Comparison of ENCODE assay signal across 24 cellular contexts in genomic region chr19:14410775-14411134, GRCh38. TPM values are rescaled to one million over a fixed set of nuclear protein-coding genes. Genes with fewer than 3 reads are reported as not detected.
DNase-seq lines count a peak whose midpoint lies in the region; ATAC-seq and TF ChIP-seq lines count a peak whose summit lies in the region.
"Had no signal": no experiment of that assay in that cellular context is flagged by ENCODE, and none has a peak within 500 bp of the region (broad histone marks: within the 10 kb centered on the region; RNA-seq: fewer than 3 reads in every experiment).

No MANE protein-coding gene starts in this region.

- intact Hi-C loops in lower leg skin (cut with DNase I; ENCODE audit: low total_unique reads), result no loop called here

- no peak for ATAC-seq in activated T-helper 17 cell treated with anti-CD3 and anti-CD28 coated beads, Interleukin-2, amount 50 U/mL, for 72 hours (replicated peaks)
- ATAC-seq in HG03432 (IDR thresholded peaks at IDR 0.05; ENCODE audit: unreplicated experiment), result no peak

- H3K36me3 ChIP-seq in Karpas-422 (ENCODE audit: insufficient read depth, low read length), result peaks cover 27% of the 10 kb centered on the region

- no peak overlapping the region for H3K4me3 Mint-ChIP-seq in T-helper 1 cell treated with Interleukin-12 subunit alpha and Interleukin-12 subunit beta and Interleukin-4 antibody, amounts not matched to agents 30 μg/mL and 1 μg/mL, for 36 hours
- H3K4me3 Mint-ChIP-seq in activated T-helper 17 cell treated with anti-CD3 and anti-CD28 coated beads, Interleukin-2, amount 50 U/mL, for 72 hours, result peak overlapping the region; percentile 45
- H3K4me3 Mint-ChIP-seq in neural crest cell, result no peak overlapping the region
- H3K4me3 Mint-ChIP-seq: dendritic cell treated with granulocyte-macrophage colony-stimulating factor and Interleukin-4, amounts not matched to agents 40 ng/mL and 50 ng/mL, for 4 days; nephron progenitor cell had no signal

- H3K9me3 Mint-ChIP-seq in T-helper 1 cell treated with Interleukin-12 subunit alpha and Interleukin-12 subunit beta and Interleukin-4 antibody, amounts not matched to agents 30 μg/mL and 1 μg/mL, for 36 hours, result no peaks in the 10 kb centered on the region
- H3K9me3 Mint-ChIP-seq in activated T-helper 17 cell treated with anti-CD3 and anti-CD28 coated beads, Interleukin-2, amount 50 U/mL, for 72 hours, result no peaks in the 10 kb centered on the region
- no peaks in the 10 kb centered on the region for H3K9me3 Mint-ChIP-seq in neural crest cell
- H3K9me3 Mint-ChIP-seq: dendritic cell treated with granulocyte-macrophage colony-stimulating factor and Interleukin-4, amounts not matched to agents 40 ng/mL and 50 ng/mL, for 4 days; nephron progenitor cell had no signal

- H3K27me3 Mint-ChIP-seq in T-helper 1 cell treated with Interleukin-12 subunit alpha and Interleukin-12 subunit beta and Interleukin-4 antibody, amounts not matched to agents 30 μg/mL and 1 μg/mL, for 36 hours (ENCODE audit: low read depth), result no peaks in the 10 kb centered on the region
- H3K27me3 Mint-ChIP-seq in activated T-helper 17 cell treated with anti-CD3 and anti-CD28 coated beads, Interleukin-2, amount 50 U/mL, for 72 hours, result no peaks in the 10 kb centered on the region
- no peaks in the 10 kb centered on the region for H3K27me3 Mint-ChIP-seq in neural crest cell (ENCODE audit: low read depth)
- H3K27me3 Mint-ChIP-seq: dendritic cell treated with granulocyte-macrophage colony-stimulating factor and Interleukin-4, amounts not matched to agents 40 ng/mL and 50 ng/mL, for 4 days had no signal

- H3K9me3 ChIP-seq in Karpas-422 (ENCODE audit: low read length), result no peaks in the 10 kb centered on the region
- H3K9me3 ChIP-seq: BE2C, tibial artery had no signal

- peaks cover 57% of the 10 kb centered on the region for H4K20me1 ChIP-seq in Karpas-422 (ENCODE audit: insufficient read depth, low read depth, low read length)

- H2AFZ ChIP-seq in Karpas-422 (ENCODE audit: low read length), result no peak overlapping the region

- H3K4me1 Mint-ChIP-seq in T-helper 1 cell treated with Interleukin-12 subunit alpha and Interleukin-12 subunit beta and Interleukin-4 antibody, amounts not matched to agents 30 μg/mL and 1 μg/mL, for 36 hours (ENCODE audit: low read depth), result peaks cover 34% of the 10 kb centered on the region
- peaks cover 36% of the 10 kb centered on the region for H3K4me1 Mint-ChIP-seq in activated T-helper 17 cell treated with anti-CD3 and anti-CD28 coated beads, Interleukin-2, amount 50 U/mL, for 72 hours
- H3K4me1 Mint-ChIP-seq in neural crest cell, result peaks cover 25% of the 10 kb centered on the region

- H3K36me3 Mint-ChIP-seq in T-helper 1 cell treated with Interleukin-12 subunit alpha and Interleukin-12 subunit beta and Interleukin-4 antibody, amounts not matched to agents 30 μg/mL and 1 μg/mL, for 36 hours (ENCODE audit: low read depth), result peaks cover 52% of the 10 kb centered on the region
- H3K36me3 Mint-ChIP-seq in activated T-helper 17 cell treated with anti-CD3 and anti-CD28 coated beads, Interleukin-2, amount 50 U/mL, for 72 hours (ENCODE audit: low read depth), result peaks cover 95% of the 10 kb centered on the region
- H3K36me3 Mint-ChIP-seq in neural crest cell (ENCODE audit: low read depth), result peaks cover 2% of the 10 kb centered on the region

- H3K79me2 ChIP-seq in Karpas-422 (ENCODE audit: low read length), result peaks cover 40% of the 10 kb centered on the region

- TF ChIP-seq CTCF in neural crest cell (conservative IDR thresholded peaks at IDR 0.05) (no peak), lower leg skin (IDR thresholded peaks at IDR 0.05) (no peak)

- H3K9me2 ChIP-seq in Karpas-422 (replicated peaks; ENCODE audit: insufficient read depth, low read length), result no peaks in the 10 kb centered on the region

- no peak for DNase-seq in T-helper 1 cell
- DNase-seq in Karpas-422, result no peak
- DNase-seq in neural crest cell (ENCODE audit: low read depth, low spot score), result no peak
- DNase-seq in lower leg skin (ENCODE audit: low spot score in 2 of 2), result no peak
- no peak for DNase-seq in NCI-H345 treated with DMSO at 0.1 percent for 48 hours (lab: John Stamatoyannopoulos, UW; ENCODE audit: unreplicated experiment)
- DNase-seq: BE2C; brain microvascular endothelial cell; DMS153; foreskin fibroblast; hypothalamus; IMR-90; kidney; NCI-H1694 treated with DMSO at 0.1 percent for 48 hours; NCI-H446; nephron progenitor cell; stimulated activated CD4-positive, alpha-beta T cell treated with anti-CD3 and anti-CD28 coated beads, Interleukin-12 subunit alpha, Interleukin-12 subunit beta, amount 100 ng/mL, for 4 hours; SW 1271; tibial artery had no signal

- no peaks in the 10 kb centered on the region for H3K27me3 ChIP-seq in Karpas-422 (ENCODE audit: low read length)
- H3K27me3 ChIP-seq: BE2C, brain microvascular endothelial cell, tibial artery had no signal

- H3K9ac ChIP-seq in Karpas-422 (ENCODE audit: low read length), result no peak overlapping the region

- H3K27ac Mint-ChIP-seq in T-helper 1 cell treated with Interleukin-12 subunit alpha and Interleukin-12 subunit beta and Interleukin-4 antibody, amounts not matched to agents 30 μg/mL and 1 μg/mL, for 36 hours, result peak overlapping the region; percentile 65
- peak overlapping the region; percentile 85 for H3K27ac Mint-ChIP-seq in activated T-helper 17 cell treated with anti-CD3 and anti-CD28 coated beads, Interleukin-2, amount 50 U/mL, for 72 hours
- H3K27ac Mint-ChIP-seq in neural crest cell (ENCODE audit: unreplicated experiment), result peak overlapping the region; percentile 57
- H3K27ac Mint-ChIP-seq: dendritic cell treated with granulocyte-macrophage colony-stimulating factor and Interleukin-4, amounts not matched to agents 40 ng/mL and 50 ng/mL, for 4 days; nephron progenitor cell had no signal

- no peak for TF ChIP-seq POLR2A in lower leg skin (IDR thresholded peaks at IDR 0.05)

- H3K4me3 ChIP-seq in Karpas-422 (ENCODE audit: low read length), result no peak overlapping the region
- no peak overlapping the region for H3K4me3 ChIP-seq in lower leg skin (ENCODE audit: low read depth, poor library complexity, severe bottlenecking)
- H3K4me3 ChIP-seq: tibial artery had no signal

- 0 out of 2 replicates have a peak overlapping the region, but pooled peaks have one; percentile 47 for H3K27ac ChIP-seq in Karpas-422 (ENCODE audit: low read length)
- H3K27ac ChIP-seq: 22Rv1, brain microvascular endothelial cell, tibial artery, VCaP had no signal

- H3K4me2 ChIP-seq in Karpas-422 (ENCODE audit: low read depth, low read length, poor library complexity, severe bottlenecking), result no peak overlapping the region

- H3K4me1 ChIP-seq in Karpas-422 (ENCODE audit: low read length), result peaks cover 56% of the 10 kb centered on the region

- WGBS in lower leg skin, 2 donors, result 95 to 98% methylated on average over 16 of the region's 16 CpGs

RNA-seq across cellular contexts. Expression of gene DDX39A, which starts 8.4 kb away (rescaled TPM):
- total RNA-seq in Karpas-422 (2014; rRNA removed; shearing (Covaris generic); ENCODE audit: low replicate concordance), result 92.4 and 151 TPM in 2 replicates
- 100 to 1,000 TPM; 132 to 260 TPM for total RNA-seq in activated T-helper 17 cell treated with anti-CD3 and anti-CD28 coated beads, Interleukin-2, amount 50 U/mL, for 72 hours
- total RNA-seq in neural crest cell, result 131 and 132 TPM in 2 replicates
- total RNA-seq in lower leg skin, result 100 to 1,000 TPM in 1 of 4 donors, 10 to 100 TPM in 3; 65.7 to 128 (median 76.4) TPM

RNA-seq across cellular contexts. Expression of gene PKN1, which starts 22.4 kb away (rescaled TPM):
- 66.3 and 186 TPM in 2 replicates for total RNA-seq in Karpas-422 (2014; rRNA removed; shearing (Covaris generic); ENCODE audit: low replicate concordance)
- total RNA-seq in activated T-helper 17 cell treated with anti-CD3 and anti-CD28 coated beads, Interleukin-2, amount 50 U/mL, for 72 hours, result 100 to 1,000 TPM; 121 to 171 TPM
- 118 and 126 TPM in 2 replicates for total RNA-seq in neural crest cell
- 10 to 100 TPM; 13.2 to 30.9 (median 16.4) TPM for total RNA-seq in lower leg skin

RNA-seq across cellular contexts. Expression of gene ADGRE5, which starts 29.5 kb away (rescaled TPM):
- not detected in 2 replicates for total RNA-seq in Karpas-422 (2014; rRNA removed; shearing (Covaris generic); ENCODE audit: low replicate concordance)
- total RNA-seq in activated T-helper 17 cell treated with anti-CD3 and anti-CD28 coated beads, Interleukin-2, amount 50 U/mL, for 72 hours, result 100 to 1,000 TPM; 184 to 261 TPM
- total RNA-seq in neural crest cell (0.91 and 1.4 TPM in 2 replicates), lower leg skin (10 to 100 TPM in 3 of 4 donors, 1 to 10 TPM in 1; 8.0 to 18.6 (median 15.6) TPM)

Comparison
In these comparisons a context has a peak if more than half of its experiments do, and no peak if none do; other contexts are left out.
1. RNA of gene ADGRE5, which starts 29.5 kb away (total RNA-seq): 184 to 261 TPM in activated T-helper 17 cell treated with anti-CD3 and anti-CD28 coated beads, Interleukin-2, amount 50 U/mL, for 72 hours; 8.0 to 18.6 TPM in lower leg skin, 0.91 to 1.4 TPM in neural crest cell and not detected in Karpas-422; every median in the first group is over 4 times any median in the second.
2. Peak in every context shown above with its lines, with median percentiles within 50 percentile points of each other: H3K27ac Mint-ChIP-seq.